26 cellular contexts compared by ENCODE assay signal in genomic region chr22:20138868-20139267, GRCh38. TPM values are rescaled to one million over a fixed set of nuclear protein-coding genes. Genes with fewer than 3 reads are reported as not detected.
DNase-seq lines count a peak whose midpoint lies in the region; ATAC-seq, FAIRE-seq and TF ChIP-seq lines count a peak whose summit lies in the region.
"Had no signal": no experiment of that assay in that cellular context is flagged by ENCODE, and none has a peak within 500 bp of the region (broad histone marks: within the 10 kb centered on the region; RNA-seq: fewer than 3 reads in every experiment).

No MANE protein-coding gene starts in this region.

- H4K20me1 ChIP-seq in astrocyte (ENCODE audit: insufficient read depth, low read length) = peaks cover 68% of the 10 kb centered on the region

- H4K91ac ChIP-seq in neuronal stem cell (ENCODE audit: low read depth, low read length, poor library complexity) = no peak overlapping the region

- H2AK5ac ChIP-seq in neuronal stem cell (ENCODE audit: low read depth, low read length) = no peak overlapping the region

- H3K14ac ChIP-seq in neuronal stem cell (ENCODE audit: low read length) = no peak overlapping the region

- no peak overlapping the region for H3K4me3 Mint-ChIP-seq in astrocyte (ENCODE audit: unreplicated experiment)
- H3K4me3 Mint-ChIP-seq: CD4-positive, alpha-beta memory T cell had no signal

- H3K9me3 ChIP-seq in astrocyte (ENCODE audit: insufficient read depth, low read depth, low read length) (no peaks in the 10 kb centered on the region), neuronal stem cell (replicated peaks in 1 of 2; ENCODE audit: control insufficient read depth in 2 of 2, insufficient read depth in 1 of 2, low read depth in 1 of 2, low read length in 2 of 2) (peaks cover 0 to 2% of the 10 kb centered on the region in 2 donors)

- no peak for TF ChIP-seq CTCF in astrocyte (IDR thresholded peaks at IDR 0.05; ENCODE audit: insufficient read depth, low read depth, low read length)

- H2BK12ac ChIP-seq in neuronal stem cell (ENCODE audit: low read length) = no peak overlapping the region

- no peaks in the 10 kb centered on the region for H3K9me3 Mint-ChIP-seq in astrocyte (ENCODE audit: unreplicated experiment)
- H3K9me3 Mint-ChIP-seq: CD4-positive, alpha-beta memory T cell; IgD-negative memory B cell had no signal

- H2BK15ac ChIP-seq in neuronal stem cell (ENCODE audit: low read length) = peak overlapping the region; percentile 55

- H3K36me3 ChIP-seq in astrocyte (ENCODE audit: insufficient read depth, low read length) = no peaks in the 10 kb centered on the region
- peaks cover 6 to 10% of the 10 kb centered on the region in 2 donors for H3K36me3 ChIP-seq in neuronal stem cell (replicated peaks in 1 of 2; ENCODE audit: control insufficient read depth in 2 of 2, insufficient read depth in 2 of 2, low read length in 2 of 2)

- H3K18ac ChIP-seq in neuronal stem cell (ENCODE audit: low read length) = no peak overlapping the region

- H3K4me1 ChIP-seq in astrocyte (ENCODE audit: insufficient read depth, low read length) (peaks cover 27% of the 10 kb centered on the region), neuronal stem cell (ENCODE audit: control insufficient read depth in 2 of 2, insufficient read depth in 1 of 2, low read depth in 1 of 2, low read length in 2 of 2) (peaks cover 0 to 7% of the 10 kb centered on the region in 2 donors)

- H3K9ac ChIP-seq in astrocyte (ENCODE audit: low read length) (no peak overlapping the region), neuronal stem cell (ENCODE audit: low read depth, low read length, poor library complexity) (peak overlapping the region; percentile 3)

- FAIRE-seq in astrocyte (lab: Jason Lieb, UNC) = no peak
- FAIRE-seq: GM18507, H54 had no signal

- peak overlapping the region; percentile 80 for H3K27ac Mint-ChIP-seq in astrocyte (ENCODE audit: unreplicated experiment)
- H3K27ac Mint-ChIP-seq: IgD-negative memory B cell had no signal

- intact Hi-C loops in Right ventricle myocardium superior (cut with DNase I) (no loop called here), left ventricle myocardium superior (cut with micrococcal nuclease) (no loop called here)

- H3K23ac ChIP-seq in neuronal stem cell (ENCODE audit: low read depth, low read length, poor library complexity) = peak overlapping the region; percentile 80

- H3K27ac ChIP-seq in astrocyte (ENCODE audit: low read depth, low read length) = no peak overlapping the region
- no peak overlapping the region for H3K27ac ChIP-seq in neuronal stem cell (replicated peaks; ENCODE audit: low read length)
- H3K27ac ChIP-seq: SK-N-MC had no signal

- DNase-seq in astrocyte (ENCODE audit: low read depth) (no peak), Right ventricle myocardium superior (no peak), left ventricle myocardium superior (no peak), neuronal stem cell (ENCODE audit: low spot score) (no peak), NCI-H2171 treated with DMSO at 0.1 percent for 48 hours (lab: John Stamatoyannopoulos, UW) (no peak), superior temporal gyrus (ENCODE audit: extremely low spot score) (no peak), NCI-H1417 treated with DMSO at 0.1 percent for 48 hours (lab: John Stamatoyannopoulos, UW) (no peak)
- DNase-seq: C1 segment of cervical spinal cord; CD4-positive, alpha-beta memory T cell; COR-L47; DMS53; NCI-H1092; NCI-H1436; NCI-H187; NCI-H446; NCI-H526; NCI-H82; NK-92 treated with Interleukin-12 subunit alpha and Interleukin-12 subunit beta, amount 100 ng/mL, for 24 hours; RPMI8226; SIG-M5 had no signal

- H3K4me1 Mint-ChIP-seq in astrocyte (ENCODE audit: low read depth, unreplicated experiment) = peaks cover 20% of the 10 kb centered on the region

- H2AFZ ChIP-seq in astrocyte (ENCODE audit: low read depth, low read length) (no peak overlapping the region), neuronal stem cell (ENCODE audit: low read length) (no peak overlapping the region)

- peaks cover 71% of the 10 kb centered on the region for H3K79me2 ChIP-seq in astrocyte (ENCODE audit: insufficient read depth, low read length)

- H3K27me3 Mint-ChIP-seq in astrocyte (ENCODE audit: low read depth, unreplicated experiment) = no peaks in the 10 kb centered on the region
- H3K27me3 Mint-ChIP-seq: CD4-positive, alpha-beta memory T cell; IgD-negative memory B cell had no signal

- no peak overlapping the region for H2BK5ac ChIP-seq in neuronal stem cell (ENCODE audit: low read length)

- peaks cover 7% of the 10 kb centered on the region for H3K36me3 Mint-ChIP-seq in astrocyte (ENCODE audit: low read depth, unreplicated experiment)
- H3K36me3 Mint-ChIP-seq: IgD-negative memory B cell had no signal

- peaks cover 30% of the 10 kb centered on the region for H3K79me1 ChIP-seq in neuronal stem cell (ENCODE audit: low read depth, low read length)

- H2BK120ac ChIP-seq in neuronal stem cell (ENCODE audit: low read depth, low read length) = no peak overlapping the region

- no CpG with 5 or more reads among the region's 16 CpGs for WGBS in neuronal stem cell (ENCODE audit: extremely low coverage in 2 of 2, insufficient read length in 2 of 2, insufficient replicate concordance in 1 of 2), 2 donors

- H3K27me3 ChIP-seq in astrocyte (ENCODE audit: insufficient read depth, low read length) (no peaks in the 10 kb centered on the region), neuronal stem cell (ENCODE audit: control insufficient read depth in 3 of 3, insufficient read depth in 3 of 3, low read depth in 1 of 3, low read length in 3 of 3) (no peaks in the 10 kb centered on the region)

- H3K4me3 ChIP-seq in astrocyte (ENCODE audit: insufficient read depth, low read depth, low read length) (no peak overlapping the region), neuronal stem cell (ENCODE audit: low read length in 2 of 2) (no peak overlapping the region)
- H3K4me3 ChIP-seq: SK-N-MC had no signal

- H4K8ac ChIP-seq in neuronal stem cell (ENCODE audit: low read depth, low read length) = no peak overlapping the region

- no peak overlapping the region for H3K4ac ChIP-seq in neuronal stem cell (ENCODE audit: low read length)

- H3K4me2 ChIP-seq in astrocyte (ENCODE audit: low read length) (no peak overlapping the region), neuronal stem cell (ENCODE audit: insufficient read depth, low read length, poor library complexity, severe bottlenecking) (no peak overlapping the region)

- ATAC-seq in Right ventricle myocardium superior (ENCODE audit: poor library complexity) = peak; percentile 12
- ATAC-seq in left ventricle myocardium superior = peak; percentile 10

RNA-seq across cellular contexts. Expression of gene ZDHHC8, which starts 7.3 kb away (rescaled TPM):
- total RNA-seq in astrocyte (88.3 and 93.7 TPM in 2 replicates), Right ventricle myocardium superior (39.2 TPM), left ventricle myocardium superior (51.6 TPM)
- 44.3 TPM for polyA plus RNA-seq in neuronal stem cell (2013, experiment 1 of 2)
- 42.8 TPM for polyA plus RNA-seq in neuronal stem cell (2013, experiment 2 of 2)

RNA-seq across cellular contexts. Expression of gene CCDC188, which starts 12.0 kb away (rescaled TPM):
- total RNA-seq in astrocyte = not detected in 2 replicates
- 0.30 TPM for total RNA-seq in Right ventricle myocardium superior
- 0.27 TPM for total RNA-seq in left ventricle myocardium superior
- polyA plus RNA-seq in neuronal stem cell (2013, experiment 1 of 2) = not detected
- polyA plus RNA-seq in neuronal stem cell (2013, experiment 2 of 2) = not detected
- total RNA-seq: A673; CD4-positive, alpha-beta memory T cell; G401 had no signal
- polyA plus RNA-seq: CD4-positive, alpha-beta memory T cell; IgD-negative memory B cell had no signal

RNA-seq across cellular contexts. Expression of gene TRMT2A, which starts 21.8 kb away (rescaled TPM):
- total RNA-seq in astrocyte (32.9 and 35.1 TPM in 2 replicates), Right ventricle myocardium superior (21.9 TPM), left ventricle myocardium superior (28.5 TPM)
- 21.2 TPM for polyA plus RNA-seq in neuronal stem cell (2013, experiment 1 of 2)
- polyA plus RNA-seq in neuronal stem cell (2013, experiment 2 of 2) = 21.9 TPM

RNA-seq across cellular contexts. Expression of gene RANBP1, which starts 23.0 kb away (rescaled TPM):
- total RNA-seq in astrocyte = 149 and 164 TPM in 2 replicates
- 32.7 TPM for total RNA-seq in Right ventricle myocardium superior
- 36.6 TPM for total RNA-seq in left ventricle myocardium superior
- 496 TPM for polyA plus RNA-seq in neuronal stem cell (2013, experiment 1 of 2)
- 494 TPM for polyA plus RNA-seq in neuronal stem cell (2013, experiment 2 of 2)

RNA-seq across cellular contexts. Expression of gene DGCR8, which starts 58.8 kb away (rescaled TPM):
- total RNA-seq in astrocyte (28.1 and 29.0 TPM in 2 replicates), Right ventricle myocardium superior (15.4 TPM), left ventricle myocardium superior (17.7 TPM)
- polyA plus RNA-seq in neuronal stem cell (2013, experiment 1 of 2) = 16.3 TPM
- polyA plus RNA-seq in neuronal stem cell (2013, experiment 2 of 2) = 16.3 TPM
